22 cellular contexts compared by ENCODE assay signal in genomic region chr7:127859330-127859729, GRCh38.
"Had no signal": no experiment of that assay in that cellular context is flagged by ENCODE, and none has a peak within 500 bp of the region (broad histone marks: within the 10 kb centered on the region; RNA-seq: fewer than 3 reads in every experiment).

No MANE protein-coding gene starts in this region.

- H3K27me3 ChIP-seq: esophagus muscularis mucosa, gastrocnemius medialis, spleen, thyroid gland had no signal

- H3K27ac Mint-ChIP-seq: activated B cell treated with CpG ODN at 0.5 μM for 24 hours; activated CD4-positive, alpha-beta T cell treated with anti-CD3 and anti-CD28 coated beads for 36 hours had no signal

- H3K36me3 ChIP-seq: esophagus muscularis mucosa, gastrocnemius medialis, lower lobe of right lung, thyroid gland had no signal

- DNase-seq: activated B cell treated with CpG ODN at 0.5 μM for 24 hours; activated CD4-positive, alpha-beta T cell treated with anti-CD3 and anti-CD28 coated beads for 36 hours; activated CD4-positive, alpha-beta T cell treated with anti-CD3 and anti-CD28 coated beads, Interleukin-2, amount 50 U/mL, for 4 hours; activated CD8-positive, alpha-beta memory T cell treated with anti-CD3 and anti-CD28 coated beads, Interleukin-2, amount 50 U/mL, for 48 hours; activated effector memory CD4-positive, alpha-beta T cell treated with anti-CD3 and anti-CD28 coated beads, Interleukin-2, amount 50 U/mL, for 16 hours; activated naive CD4-positive, alpha-beta T cell treated with anti-CD3 and anti-CD28 coated beads, Interleukin-2, amount 50 U/mL, for 16 hours; activated T-cell treated with anti-CD3 and anti-CD28 coated beads, Interleukin-2, amount 50 U/mL, for 4 hours; amniotic stem cell; cerebellar nuclear complex; gastrocnemius medialis; hippocampal formation; lower lobe of right lung; naive thymus-derived CD4-positive, alpha-beta T cell; retina; spleen; stimulated activated CD4-positive, alpha-beta T cell treated with anti-CD3 and anti-CD28 coated beads, Interleukin-4, amount 100 ng/mL, for 24 hours; stimulated activated naive CD8-positive, alpha-beta T cell treated with anti-CD3 and anti-CD28 coated beads, Interleukin-15, Interleukin-2, amounts not matched to agents 100 U/mL and 50 U/mL, for 24 hours; substantia nigra; thyroid gland had no signal

- H3K9me3 Mint-ChIP-seq: activated B cell treated with CpG ODN at 0.5 μM for 24 hours; activated T-cell treated with anti-CD3 and anti-CD28 coated beads, Interleukin-2, amount 50 U/mL, for 4 hours; naive thymus-derived CD4-positive, alpha-beta T cell; T-helper 1 cell treated with Interleukin-12 subunit alpha and Interleukin-12 subunit beta and Interleukin-4 antibody, amounts not matched to agents 30 μg/mL and 1 μg/mL, for 36 hours had no signal

- H3K4me3 Mint-ChIP-seq: activated B cell treated with CpG ODN at 0.5 μM for 24 hours; activated CD4-positive, alpha-beta T cell treated with anti-CD3 and anti-CD28 coated beads for 36 hours; activated T-cell treated with anti-CD3 and anti-CD28 coated beads, Interleukin-2, amount 50 U/mL, for 4 hours; T-helper 1 cell treated with Interleukin-12 subunit alpha and Interleukin-12 subunit beta and Interleukin-4 antibody, amounts not matched to agents 30 μg/mL and 1 μg/mL, for 36 hours had no signal

- H3K4me1 ChIP-seq: lower lobe of right lung, thyroid gland had no signal

- ATAC-seq: activated CD4-positive, alpha-beta T cell treated with anti-CD3 and anti-CD28 coated beads for 36 hours; activated T-cell treated with anti-CD3 and anti-CD28 coated beads, Interleukin-2, amount 50 U/mL, for 4 hours; gastrocnemius medialis; lower lobe of right lung; naive thymus-derived CD4-positive, alpha-beta T cell; stimulated activated naive CD8-positive, alpha-beta T cell treated with anti-CD3 and anti-CD28 coated beads, Interleukin-15, Interleukin-2, amounts not matched to agents 100 U/mL and 50 U/mL, for 24 hours had no signal

- H3K4me3 ChIP-seq: coronary artery, esophagus muscularis mucosa, gastrocnemius medialis, lower lobe of right lung, spleen, thyroid gland had no signal

- H3K27me3 Mint-ChIP-seq: activated B cell treated with CpG ODN at 0.5 μM for 24 hours; activated CD4-positive, alpha-beta T cell treated with anti-CD3 and anti-CD28 coated beads for 36 hours had no signal

- H3K27ac ChIP-seq: coronary artery, esophagus muscularis mucosa, gastrocnemius medialis, lower lobe of right lung, spleen, thyroid gland had no signal
